ENCODE assay signal across 26 cellular contexts in genomic region chr1:219076536-219076935, GRCh38.
DNase-seq lines count a peak whose midpoint lies in the region; ATAC-seq, FAIRE-seq and TF ChIP-seq lines count a peak whose summit lies in the region.
"Had no signal": no experiment of that assay in that cellular context is flagged by ENCODE, and none has a peak within 500 bp of the region (broad histone marks: within the 10 kb centered on the region; RNA-seq: fewer than 3 reads in every experiment).

No MANE protein-coding gene starts in this region.

- H2BK15ac ChIP-seq in H9 (ENCODE audit: low read depth, low read length) = no peak overlapping the region

- H3K27ac Mint-ChIP-seq in H9 (peak overlapping the region in 2 of 3 experiments; percentile 6 to 12; a peak in 3 of 7 replicates), activated B cell treated with CpG ODN at 0.5 μM for 24 hours (peak overlapping the region; percentile 16)
- H3K27ac Mint-ChIP-seq: CD8-positive, alpha-beta memory T cell had no signal

- H3K18ac ChIP-seq in H9 (ENCODE audit: insufficient read length, low read depth, low read length) = no peak overlapping the region

- no peak overlapping the region for H3K14ac ChIP-seq in H9 (ENCODE audit: insufficient read depth, low read length)

- H3K9me3 ChIP-seq in H9 (ENCODE audit: control insufficient read depth, low read depth, low read length) (no peaks in the 10 kb centered on the region), lung (ENCODE audit: control insufficient read depth in 2 of 2, insufficient read depth in 1 of 2, low read length in 1 of 2) (peaks cover 0 to under 1% of the 10 kb centered on the region in 2 donors), upper lobe of right lung (no peaks in the 10 kb centered on the region)

- H3K4me3 ChIP-seq in lung (no peak overlapping the region), upper lobe of right lung (no peak overlapping the region), brain microvascular endothelial cell (ENCODE audit: low read depth, low read length) (no peak overlapping the region)
- H3K4me3 ChIP-seq: K562 had no signal

- no peak for ATAC-seq in activated B cell treated with CpG ODN at 0.5 μM for 24 hours (ENCODE audit: low read depth)
- ATAC-seq in lung (ENCODE audit: insufficient read depth, low FRiP score) = peak; percentile 27
- peak; percentile 78 for ATAC-seq in upper lobe of right lung
- ATAC-seq in HG02870 (IDR thresholded peaks at IDR 0.05; ENCODE audit: unreplicated experiment) = no peak
- ATAC-seq: K562, Right ventricle myocardium inferior had no signal

- H2AFZ ChIP-seq in H9 (ENCODE audit: low read length) = no peak overlapping the region

- no peaks in the 10 kb centered on the region for H4K20me1 ChIP-seq in H9 (ENCODE audit: control insufficient read depth, insufficient read depth, insufficient read length)

- H3K4ac ChIP-seq in H9 (ENCODE audit: low read depth, low read length) = no peak overlapping the region

- H2BK12ac ChIP-seq in H9 (ENCODE audit: insufficient read length, low read depth, low read length) = no peak overlapping the region

- H4K5ac ChIP-seq in H9 (ENCODE audit: insufficient read length, low read depth, low read length) = no peak overlapping the region

- no peak overlapping the region for H3K4me2 ChIP-seq in H9 (ENCODE audit: insufficient read depth, insufficient read length, low read length)

- H3K9ac ChIP-seq in H9 (ENCODE audit: extremely low read depth, insufficient read length, low read length) = no peak overlapping the region

- no peak overlapping the region for H3K23ac ChIP-seq in H9 (ENCODE audit: insufficient read length, low read depth, low read length)

- CTCF ChIA-PET in activated B cell treated with CpG ODN at 0.5 μM for 24 hours (lab: Charles Lee) = no interaction called here

- no peaks in the 10 kb centered on the region for H3K27me3 ChIP-seq in H9 (ENCODE audit: insufficient read depth, low read length)
- no peaks in the 10 kb centered on the region for H3K27me3 ChIP-seq in lung (ENCODE audit: control insufficient read depth, insufficient read depth)
- no peaks in the 10 kb centered on the region for H3K27me3 ChIP-seq in upper lobe of right lung
- no peaks in the 10 kb centered on the region for H3K27me3 ChIP-seq in brain microvascular endothelial cell (replicated peaks)

- WGBS in H9 (ENCODE audit: extremely low coverage, insufficient read length, low lambda C conversion rate) = no CpG with 5 or more reads among the region's 1 CpG
- 62 to 90% methylated on average over 1 of the region's 1 CpG for WGBS in lung, 2 donors

- no peaks in the 10 kb centered on the region for H3K79me1 ChIP-seq in H9 (ENCODE audit: insufficient read depth, low read depth, low read length, poor library complexity, severe bottlenecking)

- no peak overlapping the region for H2AK5ac ChIP-seq in H9 (ENCODE audit: insufficient read length, low read length)

- H3K4me3 Mint-ChIP-seq in H9 (no peak overlapping the region), activated B cell treated with CpG ODN at 0.5 μM for 24 hours (no peak overlapping the region)
- H3K4me3 Mint-ChIP-seq: CD8-positive, alpha-beta memory T cell had no signal

- FAIRE-seq in RCC 7860 (lab: Jason Lieb, UNC) = no peak
- FAIRE-seq: GM12891, H1, K562 had no signal

- POLR2A ChIA-PET in activated B cell treated with CpG ODN at 0.5 μM for 24 hours (lab: Charles Lee) = no interaction called here

- DNase-seq in H9 (no peak), activated B cell treated with CpG ODN at 0.5 μM for 24 hours (no peak), lung (ENCODE audit: low spot score) (peak; percentile 62), upper lobe of right lung (no peak), brain microvascular endothelial cell (no peak), RCC 7860 (ENCODE audit: low spot score) (no peak)
- DNase-seq: CD8-positive, alpha-beta memory T cell; DMS 273 treated with DMSO at 0.1 percent for 48 hours; DMS79; EL; GDM1; Kasumi-1; NCI-H1092 treated with DMSO at 0.1 percent for 48 hours; NCI-H1436; NCI-H187; NCI-H2081 treated with DMSO at 0.1 percent for 48 hours; NCI-H2171; NCI-H345; NCI-H510A treated with DMSO at 0.1 percent for 48 hours; NCI-H748 treated with DMSO at 0.1 percent for 48 hours had no signal

- H3K36me3 ChIP-seq in lung (ENCODE audit: control insufficient read depth in 2 of 2, insufficient read depth in 2 of 2, low read length in 2 of 2) = no peaks in the 10 kb centered on the region
- no peaks in the 10 kb centered on the region for H3K36me3 ChIP-seq in upper lobe of right lung
- no peaks in the 10 kb centered on the region for H3K36me3 ChIP-seq in brain microvascular endothelial cell (replicated peaks)

- H3K4me1 ChIP-seq in H9 (ENCODE audit: insufficient read depth, low read length) = no peaks in the 10 kb centered on the region
- H3K4me1 ChIP-seq in lung (ENCODE audit: control insufficient read depth in 2 of 2, insufficient read depth in 2 of 2, low read length in 2 of 2) = no peaks in the 10 kb centered on the region
- H3K4me1 ChIP-seq in upper lobe of right lung = no peaks in the 10 kb centered on the region

- H3K27me3 Mint-ChIP-seq in H9 (ENCODE audit: low read depth) = no peaks in the 10 kb centered on the region
- H3K27me3 Mint-ChIP-seq in activated B cell treated with CpG ODN at 0.5 μM for 24 hours = no peaks in the 10 kb centered on the region

- H3K23me2 ChIP-seq in H9 (ENCODE audit: insufficient read length, low read depth, low read length, poor library complexity, severe bottlenecking) = no peaks in the 10 kb centered on the region

- H3T11ph ChIP-seq in H9 (ENCODE audit: low read length) = no peak overlapping the region

- H3K9me3 Mint-ChIP-seq in H9 = peaks cover 11 to 18% of the 10 kb centered on the region in 2 experiments
- peaks cover 6% of the 10 kb centered on the region for H3K9me3 Mint-ChIP-seq in activated B cell treated with CpG ODN at 0.5 μM for 24 hours

- H2BK120ac ChIP-seq in H9 (ENCODE audit: low read depth, low read length, poor library complexity, severe bottlenecking) = no peak overlapping the region

- in situ Hi-C loops in brain microvascular endothelial cell (cut with HindIII; ENCODE audit: low pct_ligation_motif_present, low sequenced_read_pairs) = no loop called here

- H3K4me1 Mint-ChIP-seq in H9 (peaks cover 4 to 6% of the 10 kb centered on the region in 2 experiments), activated B cell treated with CpG ODN at 0.5 μM for 24 hours (peaks cover 4% of the 10 kb centered on the region)
- H3K4me1 Mint-ChIP-seq: CD8-positive, alpha-beta memory T cell had no signal

- H3K27ac ChIP-seq in H9 (ENCODE audit: insufficient read length, low read depth, low read length) (no peak overlapping the region), lung (ENCODE audit: low read depth in 1 of 2, low read length in 1 of 2) (no peak overlapping the region), upper lobe of right lung (no peak overlapping the region), brain microvascular endothelial cell (no peak overlapping the region)
- H3K27ac ChIP-seq: C4-2B had no signal

- H2BK20ac ChIP-seq in H9 (ENCODE audit: low read depth, low read length, poor library complexity, severe bottlenecking) = no peak overlapping the region

- H4K91ac ChIP-seq in H9 (ENCODE audit: insufficient read length, low read depth, low read length) = no peak overlapping the region

- H3K79me2 ChIP-seq in H9 (ENCODE audit: insufficient read depth, low read length) = no peaks in the 10 kb centered on the region

- H2BK5ac ChIP-seq in H9 (ENCODE audit: insufficient read length, low read length) = no peak overlapping the region

- peaks cover 0 to 16% (median 6%) of the 10 kb centered on the region in 3 experiments; a peak in 6 of 7 replicates for H3K36me3 Mint-ChIP-seq in H9 (ENCODE audit: insufficient read depth in 1 of 3, low read depth in 3 of 3)
- H3K36me3 Mint-ChIP-seq in activated B cell treated with CpG ODN at 0.5 μM for 24 hours (ENCODE audit: low read depth) = no peaks in the 10 kb centered on the region
- H3K36me3 Mint-ChIP-seq: CD8-positive, alpha-beta memory T cell had no signal

- intact Hi-C loops in activated B cell treated with CpG ODN at 0.5 μM for 24 hours (cut with micrococcal nuclease) (no loop called here), upper lobe of right lung (cut with DNase I) (no loop called here)

- H4K8ac ChIP-seq in H9 (replicated peaks; ENCODE audit: insufficient read length, low read depth, low read length) = no peak overlapping the region

- no peak for TF ChIP-seq CTCF in H9 (conservative IDR thresholded peaks at IDR 0.05)
- no peak for TF ChIP-seq CTCF in activated B cell treated with CpG ODN at 0.5 μM for 24 hours (IDR thresholded peaks at IDR 0.05)
- TF ChIP-seq CTCF in lung (IDR thresholded peaks at IDR 0.05; ENCODE audit: control extremely low read depth, extremely low read depth) = no peak
- TF ChIP-seq CTCF in upper lobe of right lung (IDR thresholded peaks at IDR 0.05) = no peak
- TF ChIP-seq CTCF in brain microvascular endothelial cell (IDR thresholded peaks at IDR 0.05; ENCODE audit: low read depth, low read length, missing control alignments) = no peak

- H3K56ac ChIP-seq in H9 (ENCODE audit: insufficient read length, low read depth, low read length) = no peak overlapping the region

Comparison
In these comparisons a context has a peak if more than half of its experiments do, and no peak if none do; other contexts are left out.
1. ATAC-seq: peak in lung (single experiment) and upper lobe of right lung (single experiment); none in activated B cell treated with CpG ODN at 0.5 μM for 24 hours (single experiment) and HG02870 (single experiment).